ENCODE assay signal across 8 cellular contexts in genomic region chr6:391559-392440, GRCh38. TPM values are rescaled to one million over a fixed set of nuclear protein-coding genes. Genes with fewer than 3 reads are reported as not detected.
A peak's percentile ranks its signal among the peaks of the same experiment; 100 is the strongest.
DNase-seq lines count a peak whose midpoint lies in the region; ATAC-seq and TF ChIP-seq lines count a peak whose summit lies in the region.

Gene IRF4 (plus strand): TSS chr6:391752. CDS start chr6:393153, 1,401 bp downstream.

- intact Hi-C loops in ascending aorta (cut with DNase I) (no loop called here), right lobe of liver (cut with DNase I) (no loop called here)

- peak within 1 kb of the TSS; percentile 63 for H3K27ac ChIP-seq in CD4-positive, CD25-positive, alpha-beta regulatory T cell (ENCODE audit: insufficient read depth, low read length, poor library complexity, severe bottlenecking)
- H3K27ac ChIP-seq in Peyer's patch: peak within 1 kb of the TSS in 3 of 4 donors; percentile 17 to 91 (median 73)
- H3K27ac ChIP-seq in ascending aorta: no peak within 1 kb of the TSS
- peak within 1 kb of the TSS in 1 of 3 donors; percentile 49 for H3K27ac ChIP-seq in right lobe of liver

- peak within 1 kb of the TSS; percentile 89 to 93 (median 92) for H3K27ac Mint-ChIP-seq in CD4-positive, CD25-positive, alpha-beta regulatory T cell

- no peaks in the 10 kb centered on the region for H3K9me3 ChIP-seq in CD4-positive, CD25-positive, alpha-beta regulatory T cell (ENCODE audit: control insufficient read depth in 2 of 2, low read length in 2 of 2)
- H3K9me3 ChIP-seq in Peyer's patch: no peaks in the 10 kb centered on the region
- H3K9me3 ChIP-seq in ascending aorta: no peaks in the 10 kb centered on the region
- H3K9me3 ChIP-seq in right lobe of liver: no peaks in the 10 kb centered on the region

- no peaks in the 10 kb centered on the region for H3K9me3 Mint-ChIP-seq in CD4-positive, CD25-positive, alpha-beta regulatory T cell

- H3K4me3 ChIP-seq in CD4-positive, CD25-positive, alpha-beta regulatory T cell (ENCODE audit: low read depth, low read length): peak within 1 kb of the TSS; percentile 88
- peak within 1 kb of the TSS; percentile 50 to 81 (median 57) for H3K4me3 ChIP-seq in Peyer's patch
- H3K4me3 ChIP-seq in ascending aorta: peak within 1 kb of the TSS; percentile 50 to 59
- H3K4me3 ChIP-seq in right lobe of liver: peak within 1 kb of the TSS in 2 of 3 donors; percentile 31 to 50

- peak; percentile 49 to 77 (median 60) for DNase-seq in CD4-positive, CD25-positive, alpha-beta regulatory T cell
- DNase-seq in Peyer's patch (peak in 2 of 3 donors; percentile 91 to 92), ascending aorta (ENCODE audit: low spot score in 2 of 2) (no peak), right lobe of liver (no peak), NCI-H2196 (lab: John Stamatoyannopoulos, UW; ENCODE audit: unreplicated experiment) (no peak), SHP77 treated with DMSO at 0.1 percent for 48 hours (lab: John Stamatoyannopoulos, UW) (no peak)
- peak; percentile 45 to 61 for DNase-seq in stimulated activated CD8-positive, alpha-beta memory T cell treated with anti-CD3 and anti-CD28 coated beads, Interleukin-15, amount 100 ng/mL, for 48 hours (ENCODE audit: low read depth in 2 of 2)

- H3K36me3 ChIP-seq in CD4-positive, CD25-positive, alpha-beta regulatory T cell (ENCODE audit: control insufficient read depth, insufficient read depth, low read length): peaks cover 16% of the 10 kb centered on the region
- H3K36me3 ChIP-seq in Peyer's patch (no peaks in the 10 kb centered on the region), ascending aorta (no peaks in the 10 kb centered on the region), right lobe of liver (no peaks in the 10 kb centered on the region)

- peak within 1 kb of the TSS; percentile 82 to 98 (median 96) for H3K4me3 Mint-ChIP-seq in CD4-positive, CD25-positive, alpha-beta regulatory T cell

- ATAC-seq in CD4-positive, CD25-positive, alpha-beta regulatory T cell (ENCODE audit: low read depth in 2 of 2): peak; percentile 33 to 45
- ATAC-seq in GM21528 (IDR thresholded peaks at IDR 0.05; ENCODE audit: low FRiP score, unreplicated experiment): peak; percentile 50
- peak in 2 of 4 donors; percentile 4 to 9 for ATAC-seq in right lobe of liver

- H3K4me1 Mint-ChIP-seq in CD4-positive, CD25-positive, alpha-beta regulatory T cell: peaks cover 19 to 50% (median 38%) of the 10 kb centered on the region in 4 donors

- H3K27me3 ChIP-seq in CD4-positive, CD25-positive, alpha-beta regulatory T cell (ENCODE audit: control insufficient read depth, insufficient read depth, low read length): no peaks in the 10 kb centered on the region
- H3K27me3 ChIP-seq in Peyer's patch: peaks cover 0 to 31% of the 10 kb centered on the region in 2 donors
- peaks cover 10% of the 10 kb centered on the region for H3K27me3 ChIP-seq in ascending aorta
- H3K27me3 ChIP-seq in right lobe of liver: peaks cover 10 to 14% of the 10 kb centered on the region in 2 donors

- H3K4me1 ChIP-seq in CD4-positive, CD25-positive, alpha-beta regulatory T cell (ENCODE audit: control insufficient read depth, insufficient read depth, low read length, poor library complexity, severe bottlenecking): peaks cover 48% of the 10 kb centered on the region
- peaks cover 0 to 30% (median 0%) of the 10 kb centered on the region in 4 donors for H3K4me1 ChIP-seq in Peyer's patch
- peaks cover 0 to 6% of the 10 kb centered on the region in 2 donors for H3K4me1 ChIP-seq in ascending aorta
- H3K4me1 ChIP-seq in right lobe of liver: peaks cover 0 to 30% (median 12%) of the 10 kb centered on the region in 4 donors

- peaks cover 4% of the 10 kb centered on the region for H3K27me3 Mint-ChIP-seq in CD4-positive, CD25-positive, alpha-beta regulatory T cell

- WGBS in right lobe of liver (ENCODE audit: insufficient coverage, low coverage, low lambda C conversion rate, missing lambda C conversion rate): 1% methylated on average over 36 of the region's 82 CpGs

- TF ChIP-seq CTCF in Peyer's patch (IDR thresholded peaks at IDR 0.05) (no peak), ascending aorta (IDR thresholded peaks at IDR 0.05) (no peak), right lobe of liver (IDR thresholded peaks at IDR 0.05) (no peak)

- peaks cover 16% of the 10 kb centered on the region for H3K36me3 Mint-ChIP-seq in CD4-positive, CD25-positive, alpha-beta regulatory T cell

- peak in 1 of 2 donors; percentile 27 for TF ChIP-seq POLR2A in Peyer's patch (IDR thresholded peaks at IDR 0.05)
- no peak for TF ChIP-seq POLR2A in right lobe of liver (IDR thresholded peaks at IDR 0.05)

RNA-seq across cellular contexts. Expression of gene IRF4, which starts in this region (rescaled TPM):
- 71.3 TPM for total RNA-seq in CD4-positive, CD25-positive, alpha-beta regulatory T cell
- 10 to 100 TPM in 3 of 4 donors, 1 to 10 TPM in 1; 9.0 to 14.3 (median 11.2) TPM for polyA plus RNA-seq in CD4-positive, CD25-positive, alpha-beta regulatory T cell
- total RNA-seq in Peyer's patch (10 to 100 TPM in 1 of 4 donors, 1 to 10 TPM in 2, under 1 TPM in 1; 0.47 to 57.8 (median 6.9) TPM), ascending aorta (1.3 TPM), right lobe of liver (1 to 10 TPM in 4 of 6 experiments, under 1 TPM in 2; 0.24 to 5.0 (median 1.6) TPM)

Comparison
In these comparisons a context has a peak if more than half of its experiments do, and no peak if none do; other contexts are left out.
1. DNase-seq: peak in CD4-positive, CD25-positive, alpha-beta regulatory T cell (3 of 3), Peyer's patch (2 of 3) and stimulated activated CD8-positive, alpha-beta memory T cell treated with anti-CD3 and anti-CD28 coated beads, Interleukin-15, amount 100 ng/mL, for 48 hours (2 of 2); none in ascending aorta (0 of 2), right lobe of liver (0 of 3), NCI-H2196 (single experiment) and SHP77 treated with DMSO at 0.1 percent for 48 hours (single experiment).
2. H3K27ac ChIP-seq: peak in CD4-positive, CD25-positive, alpha-beta regulatory T cell (single experiment) and Peyer's patch (3 of 4); none in ascending aorta (0 of 2).
3. Peak in every context shown above with its lines, with median percentiles within 50 percentile points of each other: H3K4me3 ChIP-seq.